ENCODE assay signal across 4 cellular contexts in the genomic region with DNA sequence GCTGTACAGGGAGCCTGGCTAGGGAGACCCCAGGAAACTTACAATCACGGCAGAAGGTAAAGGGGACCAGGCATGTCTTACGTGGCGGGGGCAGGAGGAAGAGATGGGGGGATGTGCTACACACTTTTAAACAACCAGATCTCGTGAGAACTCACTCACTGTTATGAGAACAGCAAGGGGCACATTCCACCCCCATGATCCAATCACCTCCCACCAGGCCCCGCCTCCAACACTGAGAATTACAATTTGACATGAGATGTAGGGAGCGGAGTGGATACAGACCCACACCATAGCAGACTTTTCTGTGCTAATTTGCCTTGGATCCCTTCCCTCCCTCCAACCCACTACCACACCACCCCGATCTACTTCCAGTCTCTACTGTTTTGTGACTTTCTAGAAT.
"Had no signal": no experiment of that assay in that cellular context is flagged by ENCODE, and none has a peak within 500 bp of the region (broad histone marks: within the 10 kb centered on the region; RNA-seq: fewer than 3 reads in every experiment).

No MANE protein-coding gene starts in this region.

- H2AFZ ChIP-seq: GM23338 had no signal

- H3K4me3 ChIP-seq: GM23338 had no signal

- DNase-seq: H9, HCEC 1CT had no signal

- H3K27ac ChIP-seq: HL-60 had no signal

- H3K4me2 ChIP-seq: GM23338 had no signal
